22 cellular contexts compared by ENCODE assay signal in the genomic region with DNA sequence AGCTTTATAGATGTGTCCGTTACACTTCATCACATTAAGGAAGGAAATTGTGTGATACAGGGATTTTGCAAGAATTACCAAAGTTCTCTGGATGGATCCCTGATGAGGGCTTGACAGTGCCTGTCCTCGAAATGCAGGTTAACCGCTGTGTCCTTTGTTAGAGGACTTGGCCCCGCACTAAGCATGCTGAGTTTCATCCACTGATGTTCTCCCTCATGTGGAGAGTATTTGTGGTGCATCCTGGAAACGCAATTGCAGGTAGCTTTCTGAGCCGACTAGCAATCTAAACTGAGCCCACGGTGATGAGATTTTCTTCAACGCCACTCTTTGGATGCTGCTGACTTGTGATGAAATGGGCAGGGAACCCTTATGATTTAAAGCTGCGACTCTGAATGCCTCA.
DNase-seq lines count a peak whose midpoint lies in the region; ATAC-seq and TF ChIP-seq lines count a peak whose summit lies in the region.
"Had no signal": no experiment of that assay in that cellular context is flagged by ENCODE, and none has a peak within 500 bp of the region (broad histone marks: within the 10 kb centered on the region; RNA-seq: fewer than 3 reads in every experiment).

No MANE protein-coding gene starts in this region.

- no peak overlapping the region for H2BK120ac ChIP-seq in IMR-90 (ENCODE audit: low read depth, low read length)

- no peak overlapping the region for H3K4ac ChIP-seq in IMR-90 (ENCODE audit: low read depth, low read length)

- peaks cover 20 to 54% (median 38%) of the 10 kb centered on the region in 10 experiments for H3K4me1 ChIP-seq in BLaER1 treated with 17β-estradiol and CSF1 and Interleukin-3, amounts not matched to agents 10 nM and 100 nM
- H3K4me1 ChIP-seq in IMR-90 (ENCODE audit: control insufficient read depth, insufficient read depth, low read length) (no peaks in the 10 kb centered on the region), gastroesophageal sphincter (no peaks in the 10 kb centered on the region)
- H3K4me1 ChIP-seq: breast epithelium, esophagus muscularis mucosa had no signal

- CTCF ChIA-PET in IMR-90 (lab: Yijun Ruan, JAX), result no interaction called here
- CTCF ChIA-PET in activated CD4-positive, alpha-beta memory T cell treated with anti-CD3 and anti-CD28 coated beads for 36 hours (lab: Charles Lee), result interaction anchor here (1.5 kb wide), 1 partner anchor 72 kb away, joined by 4 read pairs; the partner anchor contains the start of gene STK17A

- TF ChIP-seq EP300 in gastroesophageal sphincter (IDR thresholded peaks at IDR 0.05), result no peak

- no peak overlapping the region for H2AFZ ChIP-seq in IMR-90 (replicated peaks; ENCODE audit: low read length, poor library complexity)

- no peaks in the 10 kb centered on the region for H3K27me3 ChIP-seq in BLaER1 treated with 17β-estradiol and CSF1 and Interleukin-3, amounts not matched to agents 10 nM and 100 nM
- H3K27me3 ChIP-seq in IMR-90 (ENCODE audit: control insufficient read depth, insufficient read depth, low read length), result peaks cover 32% of the 10 kb centered on the region
- no peaks in the 10 kb centered on the region for H3K27me3 ChIP-seq in brain microvascular endothelial cell (replicated peaks)
- H3K27me3 ChIP-seq in gastroesophageal sphincter, result peaks cover 4% of the 10 kb centered on the region
- H3K27me3 ChIP-seq: breast epithelium, esophagus muscularis mucosa, heart left ventricle, upper lobe of left lung had no signal

- in situ Hi-C loops in IMR-90 (cut with MboI; ENCODE audit: low sequenced_read_pairs), result no loop called here
- in situ Hi-C loops in brain microvascular endothelial cell (cut with HindIII; ENCODE audit: low pct_ligation_motif_present, low sequenced_read_pairs), result no loop called here

- no peak overlapping the region for H3K4me3 ChIP-seq in BLaER1 treated with 17β-estradiol and CSF1 and Interleukin-3, amounts not matched to agents 10 nM and 100 nM
- H3K4me3 ChIP-seq in IMR-90 (ENCODE audit: insufficient read depth, low read depth, low read length), result no peak overlapping the region
- H3K4me3 ChIP-seq in brain microvascular endothelial cell (ENCODE audit: low read depth, low read length), result no peak overlapping the region
- no peak overlapping the region for H3K4me3 ChIP-seq in gastroesophageal sphincter
- H3K4me3 ChIP-seq: breast epithelium, esophagus muscularis mucosa, heart left ventricle, upper lobe of left lung had no signal

- no peak overlapping the region for H3K56ac ChIP-seq in IMR-90 (ENCODE audit: extremely low read depth, insufficient read depth, low read length)

- no TSS peak for BruUV-seq in IMR-90 (replicated peaks; lab: Mats Ljungman, UMichigan)

- H3K36me3 ChIP-seq in BLaER1 treated with 17β-estradiol and CSF1 and Interleukin-3, amounts not matched to agents 10 nM and 100 nM, result peaks cover 0 to 25% (median 5%) of the 10 kb centered on the region in 11 experiments; a peak in 8 of 22 replicates
- H3K36me3 ChIP-seq in IMR-90 (ENCODE audit: control insufficient read depth, insufficient read depth, low read length), result no peaks in the 10 kb centered on the region
- H3K36me3 ChIP-seq in brain microvascular endothelial cell (replicated peaks), result no peaks in the 10 kb centered on the region
- H3K36me3 ChIP-seq in gastroesophageal sphincter, result no peaks in the 10 kb centered on the region
- H3K36me3 ChIP-seq: breast epithelium, esophagus muscularis mucosa, heart left ventricle, upper lobe of left lung had no signal

- TF ChIP-seq RAD21 in IMR-90 (IDR thresholded peaks at IDR 0.05; ENCODE audit: low read length), result no peak

- H3K9ac ChIP-seq in BLaER1 treated with 17β-estradiol and CSF1 and Interleukin-3, amounts not matched to agents 10 nM and 100 nM, result no peak overlapping the region
- no peak overlapping the region for H3K9ac ChIP-seq in IMR-90 (ENCODE audit: low read depth, low read length)

- no peak for DNase-seq in IMR-90
- DNase-seq in brain microvascular endothelial cell, result no peak
- DNase-seq in left lobe of liver (ENCODE audit: low spot score), result no peak
- no peak for DNase-seq in activated CD4-positive, alpha-beta memory T cell treated with anti-CD3 and anti-CD28 coated beads for 36 hours
- no peak for DNase-seq in NCI-H345 (lab: John Stamatoyannopoulos, UW)
- DNase-seq: heart left ventricle; NCI-H146; NCI-H446 treated with DMSO at 0.1 percent for 48 hours; NK-92 treated with Interleukin-12 subunit alpha and Interleukin-12 subunit beta, amount 100 ng/mL, for 24 hours; nucleus accumbens; right cardiac atrium; SHP77; stimulated activated naive CD4-positive, alpha-beta T cell treated with Interleukin-2 at 50 U/mL for 16 hours; upper lobe of left lung had no signal

- H3K18ac ChIP-seq in IMR-90 (ENCODE audit: low read depth, low read length), result no peak overlapping the region

- intact Hi-C loops in IMR-90 (cut with micrococcal nuclease), result no loop called here
- intact Hi-C loops in activated CD4-positive, alpha-beta memory T cell treated with anti-CD3 and anti-CD28 coated beads for 36 hours (cut with micrococcal nuclease), result no loop called here

- H4K20me1 ChIP-seq in BLaER1 treated with 17β-estradiol and CSF1 and Interleukin-3, amounts not matched to agents 10 nM and 100 nM, result no peaks in the 10 kb centered on the region
- H4K20me1 ChIP-seq in IMR-90 (ENCODE audit: insufficient read depth, low read length), result no peaks in the 10 kb centered on the region

- H2BK15ac ChIP-seq in IMR-90 (ENCODE audit: low read depth, low read length), result no peak overlapping the region

- ATAC-seq in IMR-90 (ENCODE audit: low read depth) (no peak), left lobe of liver (peak; percentile 59), HG03045 (IDR thresholded peaks at IDR 0.05; ENCODE audit: unreplicated experiment) (no peak), gastroesophageal sphincter (no peak)
- ATAC-seq: right cardiac atrium had no signal

- H2BK5ac ChIP-seq in IMR-90 (ENCODE audit: low read depth, low read length, poor library complexity, severe bottlenecking), result no peak overlapping the region

- no peaks in the 10 kb centered on the region for H3K9me1 ChIP-seq in IMR-90 (ENCODE audit: insufficient read depth, low read length)

- dilution Hi-C loops in IMR-90 (cut with HindIII; ENCODE audit: low sequenced_read_pairs, unreplicated experiment), result no loop called here

- H3K9me3 Mint-ChIP-seq in activated CD4-positive, alpha-beta memory T cell treated with anti-CD3 and anti-CD28 coated beads for 36 hours, result no peaks in the 10 kb centered on the region
- H3K9me3 Mint-ChIP-seq: activated T-cell treated with anti-CD3 and anti-CD28 coated beads, Interleukin-2, amount 50 U/mL, for 72 hours; T-helper 1 cell treated with Interleukin-12 subunit alpha and Interleukin-12 subunit beta and Interleukin-4 antibody, amounts not matched to agents 30 μg/mL and 1 μg/mL, for 36 hours had no signal

- no peaks in the 10 kb centered on the region for H3K79me1 ChIP-seq in IMR-90 (ENCODE audit: low read depth in 1 of 2, low read length in 2 of 2)

- no peak overlapping the region for H3K27ac Mint-ChIP-seq in activated CD4-positive, alpha-beta memory T cell treated with anti-CD3 and anti-CD28 coated beads for 36 hours
- H3K27ac Mint-ChIP-seq: activated naive CD8-positive, alpha-beta T cell; activated T-cell treated with anti-CD3 and anti-CD28 coated beads, Interleukin-2, amount 50 U/mL, for 72 hours; T-helper 1 cell treated with Interleukin-12 subunit alpha and Interleukin-12 subunit beta and Interleukin-4 antibody, amounts not matched to agents 30 μg/mL and 1 μg/mL, for 36 hours had no signal

- H3K23ac ChIP-seq in IMR-90 (ENCODE audit: low read depth, low read length), result no peak overlapping the region

- no peaks in the 10 kb centered on the region for H3K9me3 ChIP-seq in BLaER1 treated with 17β-estradiol and CSF1 and Interleukin-3, amounts not matched to agents 10 nM and 100 nM (replicated peaks in 1 of 11)
- H3K9me3 ChIP-seq in IMR-90 (ENCODE audit: control insufficient read depth, insufficient read depth, low read length) (no peaks in the 10 kb centered on the region), gastroesophageal sphincter (no peaks in the 10 kb centered on the region)
- H3K9me3 ChIP-seq: breast epithelium, esophagus muscularis mucosa, heart left ventricle, upper lobe of left lung had no signal

- TF ChIP-seq POLR2A in IMR-90 (IDR thresholded peaks at IDR 0.05; ENCODE audit: low read depth, low read length) (no peak), gastroesophageal sphincter (IDR thresholded peaks at IDR 0.05) (no peak)

- peaks cover 24% of the 10 kb centered on the region for H3K27me3 Mint-ChIP-seq in activated CD4-positive, alpha-beta memory T cell treated with anti-CD3 and anti-CD28 coated beads for 36 hours

- POLR2A ChIA-PET in IMR-90 (lab: Charles Lee; ENCODE audit: unreplicated experiment), result no interaction called here
- POLR2A ChIA-PET in activated CD4-positive, alpha-beta memory T cell treated with anti-CD3 and anti-CD28 coated beads for 36 hours (lab: Charles Lee), result no interaction called here

- H4K5ac ChIP-seq in IMR-90 (ENCODE audit: low read depth, low read length), result no peak overlapping the region

- no peak overlapping the region for H3K14ac ChIP-seq in IMR-90 (replicated peaks; ENCODE audit: low read depth, low read length)

- H4K8ac ChIP-seq in IMR-90 (ENCODE audit: low read depth in 2 of 2, low read length in 2 of 2), result no peak overlapping the region

- H4K91ac ChIP-seq in IMR-90 (ENCODE audit: insufficient read depth, low read depth, low read length), result no peak overlapping the region

- TF ChIP-seq CTCF in IMR-90 (conservative IDR thresholded peaks at IDR 0.05; ENCODE audit: low read depth, low read length), result no peak
- TF ChIP-seq CTCF in brain microvascular endothelial cell (IDR thresholded peaks at IDR 0.05; ENCODE audit: low read depth, low read length, missing control alignments), result peak; percentile 27
- no peak for TF ChIP-seq CTCF in gastroesophageal sphincter (IDR thresholded peaks at IDR 0.05)

- H3K4me2 ChIP-seq in BLaER1 treated with 17β-estradiol and CSF1 and Interleukin-3, amounts not matched to agents 10 nM and 100 nM, result peak overlapping the region; percentile 1 to 81 (median 59); a peak in 20 of 22 replicates
- no peak overlapping the region for H3K4me2 ChIP-seq in IMR-90 (ENCODE audit: low read depth, low read length)

- H3K4me1 Mint-ChIP-seq in activated CD4-positive, alpha-beta memory T cell treated with anti-CD3 and anti-CD28 coated beads for 36 hours (ENCODE audit: low read depth), result peaks cover under 1% of the 10 kb centered on the region

- no peak overlapping the region for H3K4me3 Mint-ChIP-seq in activated CD4-positive, alpha-beta memory T cell treated with anti-CD3 and anti-CD28 coated beads for 36 hours
- H3K4me3 Mint-ChIP-seq: activated naive CD8-positive, alpha-beta T cell; activated T-cell treated with anti-CD3 and anti-CD28 coated beads, Interleukin-2, amount 50 U/mL, for 72 hours; T-helper 1 cell treated with Interleukin-12 subunit alpha and Interleukin-12 subunit beta and Interleukin-4 antibody, amounts not matched to agents 30 μg/mL and 1 μg/mL, for 36 hours had no signal

- no peaks in the 10 kb centered on the region for H3K36me3 Mint-ChIP-seq in activated CD4-positive, alpha-beta memory T cell treated with anti-CD3 and anti-CD28 coated beads for 36 hours

- WGBS in IMR-90 (ENCODE audit: extremely low coverage in 2 of 2, insufficient read length in 1 of 2), 2 experiments, result 70% methylated on average over 2 of the region's 9 CpGs; no CpG with 5 or more reads in 1 of the 2 experiments
- WGBS in gastroesophageal sphincter (ENCODE audit: low coverage in 1 of 2), 2 donors, result 59 to 84% methylated on average over 6 to 7 of the region's 9 CpGs

- peak overlapping the region in 6 of 11 experiments; percentile 2 to 54 (median 27); a peak in 7 of 22 replicates for H3K27ac ChIP-seq in BLaER1 treated with 17β-estradiol and CSF1 and Interleukin-3, amounts not matched to agents 10 nM and 100 nM
- no peak overlapping the region for H3K27ac ChIP-seq in IMR-90 (ENCODE audit: insufficient read depth, low read length)
- no peak overlapping the region for H3K27ac ChIP-seq in brain microvascular endothelial cell
- no peak overlapping the region for H3K27ac ChIP-seq in gastroesophageal sphincter
- H3K27ac ChIP-seq: breast epithelium, esophagus muscularis mucosa, heart left ventricle, upper lobe of left lung had no signal

- H2AK5ac ChIP-seq in IMR-90 (ENCODE audit: low read depth, low read length), result no peak overlapping the region

- peak overlapping the region; percentile 8 for H2AK9ac ChIP-seq in IMR-90 (replicated peaks; ENCODE audit: low read depth, low read length, poor library complexity)

- H2BK20ac ChIP-seq in IMR-90 (ENCODE audit: low read depth, low read length), result no peak overlapping the region

Comparison
In these comparisons a context has a peak if more than half of its experiments do, and no peak if none do; other contexts are left out.
1. H3K27ac ChIP-seq: peak in BLaER1 treated with 17β-estradiol and CSF1 and Interleukin-3, amounts not matched to agents 10 nM and 100 nM (6 of 11); none in IMR-90 (single experiment), brain microvascular endothelial cell (single experiment) and gastroesophageal sphincter (0 of 4).